In the genomic region with DNA sequence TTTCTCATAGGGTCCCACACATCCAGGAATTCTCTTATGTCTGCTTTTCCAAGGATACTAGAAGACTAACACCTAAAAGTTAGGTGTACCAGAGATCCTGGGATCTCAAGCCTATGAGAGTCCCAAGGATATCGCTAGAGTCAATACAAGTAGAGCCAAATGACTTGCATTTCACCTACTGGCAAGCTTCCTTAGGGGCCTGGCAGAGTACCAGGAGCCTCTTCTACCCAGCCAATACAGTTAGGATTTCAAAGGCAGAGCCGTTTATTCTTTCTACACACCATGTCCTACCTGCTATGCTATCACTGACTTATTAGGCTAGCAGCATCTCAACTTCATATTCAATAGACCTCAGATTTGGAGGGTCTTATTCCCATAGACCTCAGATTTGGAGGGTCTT, we compare ENCODE assay signal across 24 cellular contexts. TPM values are rescaled to one million over a fixed set of nuclear protein-coding genes. Genes with fewer than 3 reads are reported as not detected.
"Had no signal": no experiment of that assay in that cellular context is flagged by ENCODE, and none has a peak within 500 bp of the region (broad histone marks: within the 10 kb centered on the region; RNA-seq: fewer than 3 reads in every experiment).

No MANE protein-coding gene starts in this region.

- H3K9me3 ChIP-seq: SK-N-SH had no signal

- ATAC-seq: Panc1, PC-3, T-cell had no signal

- H3K27ac ChIP-seq: RWPE1 had no signal

- DNase-seq: KBM-7; MV-4-11; NCI-H1048; NCI-H1105; NCI-H1417; NCI-H1436 treated with DMSO at 0.1 percent for 48 hours; NCI-H1694; NCI-H187 treated with DMSO at 0.1 percent for 48 hours; NCI-H2029 treated with DMSO at 0.1 percent for 48 hours; NCI-H2171 treated with DMSO at 0.1 percent for 48 hours; NCI-H345; NCI-H510A; NCI-H524 treated with DMSO at 0.1 percent for 48 hours; NCI-H69; NCI-H774; NK-92 treated with Interleukin-12 subunit alpha and Interleukin-12 subunit beta, amount 100 ng/mL, for 24 hours; PC-3; SIG-M5; SK-N-SH; SW 1271; T-cell had no signal

RNA-seq across cellular contexts. Expression of gene UNC5B, which starts 53.5 kb away (rescaled TPM):
- total RNA-seq: OCI-LY7 had no signal
